ENCODE assay signal across 8 cellular contexts in the genomic region with DNA sequence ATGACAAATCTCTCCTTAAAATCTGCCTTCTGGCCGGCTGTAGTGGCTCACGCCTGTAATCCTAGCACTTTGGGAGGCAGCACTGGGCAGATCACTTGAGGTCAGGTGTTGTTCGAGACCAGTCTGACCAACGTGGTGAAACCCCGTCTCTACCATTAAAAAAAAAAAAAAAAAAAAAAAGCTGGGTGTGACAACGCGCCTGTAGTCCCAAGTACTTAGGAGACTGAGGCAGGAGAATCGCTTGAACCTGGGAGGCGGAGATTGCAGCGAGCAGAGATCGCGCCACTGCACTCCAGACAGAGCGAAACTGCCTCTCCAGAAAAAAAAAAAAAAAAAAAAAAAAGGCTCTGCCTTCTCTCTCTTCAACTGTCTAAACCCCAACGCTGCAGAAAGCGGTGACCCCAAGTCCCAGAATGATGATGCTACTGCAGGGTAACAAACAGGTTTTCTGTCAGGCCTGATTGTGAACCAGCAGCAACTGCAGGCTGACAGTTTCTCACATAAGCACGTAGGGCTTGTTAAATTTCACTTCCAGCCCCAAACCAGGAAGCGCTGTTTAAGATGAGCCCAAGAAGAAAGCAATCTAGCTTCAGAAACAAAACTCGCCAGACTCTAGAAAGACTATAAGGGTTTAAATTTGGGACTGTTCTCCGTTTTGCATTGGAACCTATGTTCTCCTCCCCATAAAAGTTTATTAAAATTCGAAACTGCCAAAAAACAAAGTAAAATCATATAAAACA. TPM values are rescaled to one million over a fixed set of nuclear protein-coding genes. Genes with fewer than 3 reads are reported as not detected.
DNase-seq lines count a peak whose midpoint lies in the region; ATAC-seq and TF ChIP-seq lines count a peak whose summit lies in the region.

No MANE protein-coding gene starts in this region.

- TF ChIP-seq POLR2A in esophagus squamous epithelium (IDR thresholded peaks at IDR 0.05): no peak

- H3K27ac Mint-ChIP-seq in CD4-positive, alpha-beta memory T cell: peak overlapping the region; percentile 94 to 99 (median 98)
- peak overlapping the region; percentile 94 to 98 (median 96) for H3K27ac Mint-ChIP-seq in naive thymus-derived CD8-positive, alpha-beta T cell

- H3K36me3 Mint-ChIP-seq in CD4-positive, alpha-beta memory T cell: peaks cover 0 to 18% of the 10 kb centered on the region in 2 donors
- no peaks in the 10 kb centered on the region for H3K36me3 Mint-ChIP-seq in naive thymus-derived CD8-positive, alpha-beta T cell

- H3K9me2 ChIP-seq in Loucy (replicated peaks; ENCODE audit: low read depth, low read length): no peaks in the 10 kb centered on the region

- H3K9me3 Mint-ChIP-seq in CD4-positive, alpha-beta memory T cell: peaks cover 0 to 4% (median 0%) of the 10 kb centered on the region in 8 donors
- no peaks in the 10 kb centered on the region for H3K9me3 Mint-ChIP-seq in naive thymus-derived CD8-positive, alpha-beta T cell

- no peaks in the 10 kb centered on the region for H3K27me3 ChIP-seq in CD4-positive, alpha-beta memory T cell (ENCODE audit: insufficient read depth, low read length)
- H3K27me3 ChIP-seq in Loucy (ENCODE audit: insufficient read depth, low read length, poor library complexity, severe bottlenecking): no peaks in the 10 kb centered on the region
- no peaks in the 10 kb centered on the region for H3K27me3 ChIP-seq in esophagus squamous epithelium
- H3K27me3 ChIP-seq in upper lobe of right lung: no peaks in the 10 kb centered on the region

- DNase-seq in CD4-positive, alpha-beta memory T cell: peak; percentile 56 to 72 (median 63)
- peak; percentile 19 for DNase-seq in activated CD8-positive, alpha-beta memory T cell treated with anti-CD3 and anti-CD28 coated beads, Interleukin-2, amount 50 U/mL, for 4 hours
- no peak for DNase-seq in esophagus squamous epithelium (lab: John Stamatoyannopoulos, UW)
- DNase-seq in naive thymus-derived CD8-positive, alpha-beta T cell: peak; percentile 6 to 64 (median 50)
- no peak for DNase-seq in upper lobe of right lung
- DNase-seq in NCI-H345 treated with DMSO at 0.1 percent for 48 hours (lab: John Stamatoyannopoulos, UW; ENCODE audit: unreplicated experiment): no peak

- H3K9ac ChIP-seq in Loucy (ENCODE audit: low read depth, low read length, poor library complexity, severe bottlenecking): peak overlapping the region; percentile 73

- TF ChIP-seq CTCF in Loucy (conservative IDR thresholded peaks at IDR 0.05; ENCODE audit: low read length) (no peak), esophagus squamous epithelium (IDR thresholded peaks at IDR 0.05) (no peak), upper lobe of right lung (IDR thresholded peaks at IDR 0.05) (no peak)

- peaks cover 23% of the 10 kb centered on the region for H3K79me2 ChIP-seq in Loucy (ENCODE audit: insufficient read depth, low read length)

- ATAC-seq in GM21515 (IDR thresholded peaks at IDR 0.05; ENCODE audit: unreplicated experiment) (peak; percentile 29), upper lobe of right lung (no peak)
- ATAC-seq in naive thymus-derived CD8-positive, alpha-beta T cell: peak; percentile 19 to 22

- intact Hi-C loops in CD4-positive, alpha-beta memory T cell (cut with micrococcal nuclease): loop anchor here (1.0 to 10.0 kb wide), 5 partner anchors 47 to 1106 kb away; a partner anchor contains a TSS
- intact Hi-C loops in esophagus squamous epithelium (cut with DNase I): no loop called here
- intact Hi-C loops in upper lobe of right lung (cut with DNase I): no loop called here

- CTCF ChIA-PET in CD4-positive, alpha-beta memory T cell (lab: Charles Lee; ENCODE audit: partially characterized antibody): interaction anchor here (0.5 to 2.6 kb wide), 7 partner anchors 9 to 92 kb away, joined by 3 to 9 read pairs (median 3); no protein-coding TSS in a partner anchor

- H3K4me1 ChIP-seq in CD4-positive, alpha-beta memory T cell (ENCODE audit: insufficient read depth, low read length): peaks cover 54% of the 10 kb centered on the region
- H3K4me1 ChIP-seq in Loucy (ENCODE audit: insufficient read depth, low read length, poor library complexity, severe bottlenecking) (peaks cover 49% of the 10 kb centered on the region), esophagus squamous epithelium (peaks cover 14 to 73% (median 22%) of the 10 kb centered on the region in 3 donors), upper lobe of right lung (peaks cover 25% of the 10 kb centered on the region)

- peak overlapping the region; percentile 88 to 89 for H3K4me3 ChIP-seq in CD4-positive, alpha-beta memory T cell (ENCODE audit: low read length in 2 of 2)
- peak overlapping the region; percentile 78 for H3K4me3 ChIP-seq in Loucy (ENCODE audit: low read length, poor library complexity, severe bottlenecking)
- peak overlapping the region; percentile 74 to 97 (median 84) for H3K4me3 ChIP-seq in esophagus squamous epithelium
- H3K4me3 ChIP-seq in upper lobe of right lung: peak overlapping the region; percentile 87

- POLR2A ChIA-PET in CD4-positive, alpha-beta memory T cell (lab: Charles Lee; ENCODE audit: partially characterized antibody): interaction anchor here (0.6 to 3.9 kb wide), 25 partner anchors 9 to 1107 kb away, joined by 3 to 50 read pairs (median 7); a partner anchor contains a TSS
- POLR2A ChIA-PET in naive thymus-derived CD8-positive, alpha-beta T cell (lab: Charles Lee): interaction anchor here (0.5 to 3.0 kb wide), 13 partner anchors 40 to 1570 kb away, joined by 3 to 21 read pairs (median 5); a partner anchor contains a TSS

- H2AFZ ChIP-seq in Loucy (ENCODE audit: low read length): peak overlapping the region; percentile 96

- H3K27me3 Mint-ChIP-seq in CD4-positive, alpha-beta memory T cell: no peaks in the 10 kb centered on the region
- peaks cover 0 to 1% (median 0%) of the 10 kb centered on the region in 5 donors for H3K27me3 Mint-ChIP-seq in naive thymus-derived CD8-positive, alpha-beta T cell

- no peaks in the 10 kb centered on the region for H3K36me3 ChIP-seq in CD4-positive, alpha-beta memory T cell (ENCODE audit: insufficient read depth, low read length)
- H3K36me3 ChIP-seq in Loucy (ENCODE audit: insufficient read depth, low read length) (no peaks in the 10 kb centered on the region), esophagus squamous epithelium (peaks cover 0 to 4% (median 0%) of the 10 kb centered on the region in 3 donors), upper lobe of right lung (no peaks in the 10 kb centered on the region)

- H3K27ac ChIP-seq in CD4-positive, alpha-beta memory T cell (ENCODE audit: low read depth, low read length): peak overlapping the region; percentile 93
- H3K27ac ChIP-seq in esophagus squamous epithelium: peak overlapping the region; percentile 97 to 100 (median 100)
- peak overlapping the region; percentile 98 for H3K27ac ChIP-seq in upper lobe of right lung

- no peaks in the 10 kb centered on the region for H3K9me3 ChIP-seq in CD4-positive, alpha-beta memory T cell (ENCODE audit: control insufficient read depth in 1 of 2, low read length in 2 of 2)
- H3K9me3 ChIP-seq in Loucy (ENCODE audit: insufficient read depth, low read depth, low read length) (no peaks in the 10 kb centered on the region), esophagus squamous epithelium (no peaks in the 10 kb centered on the region), upper lobe of right lung (no peaks in the 10 kb centered on the region)

- 1 to 12% methylated on average over 19 to 20 of the region's 20 CpGs for WGBS in esophagus squamous epithelium, 2 donors

- H3K4me2 ChIP-seq in Loucy (ENCODE audit: low read depth, low read length, poor library complexity, severe bottlenecking): peak overlapping the region; percentile 77

- H3K4me3 Mint-ChIP-seq in CD4-positive, alpha-beta memory T cell: peak overlapping the region; percentile 91 to 98 (median 95)
- peak overlapping the region; percentile 91 to 99 (median 96) for H3K4me3 Mint-ChIP-seq in naive thymus-derived CD8-positive, alpha-beta T cell

- H3F3A ChIP-seq in Loucy (ENCODE audit: low read depth): peaks cover 16% of the 10 kb centered on the region; the same call in 1 of the 2 replicates

- H3K4me1 Mint-ChIP-seq in CD4-positive, alpha-beta memory T cell: peaks cover 38 to 67% (median 53%) of the 10 kb centered on the region in 4 donors
- H3K4me1 Mint-ChIP-seq in naive thymus-derived CD8-positive, alpha-beta T cell: peaks cover 19 to 66% (median 36%) of the 10 kb centered on the region in 4 donors

- peaks cover 20% of the 10 kb centered on the region for H4K20me1 ChIP-seq in Loucy (ENCODE audit: insufficient read depth, low read length, poor library complexity, severe bottlenecking)

RNA-seq across cellular contexts. Expression of a gene that starts 0.9 kb away (rescaled TPM):
- 100 to 1,000 TPM; 196 to 207 TPM for total RNA-seq in CD4-positive, alpha-beta memory T cell
- polyA plus RNA-seq in CD4-positive, alpha-beta memory T cell: 10 to 100 TPM; 24.0 to 98.8 TPM
- total RNA-seq in esophagus squamous epithelium (100 to 1,000 TPM; 324 to 489 (median 375) TPM), upper lobe of right lung (260 TPM)
- total RNA-seq in naive thymus-derived CD8-positive, alpha-beta T cell: 100 to 1,000 TPM; 114 to 115 TPM
- polyA plus RNA-seq in naive thymus-derived CD8-positive, alpha-beta T cell: 10 to 100 TPM; 29.9 to 42.2 (median 32.9) TPM

Comparison
In these comparisons a context has a peak if more than half of its experiments do, and no peak if none do; other contexts are left out.
1. DNase-seq: peak in CD4-positive, alpha-beta memory T cell (5 of 5), activated CD8-positive, alpha-beta memory T cell treated with anti-CD3 and anti-CD28 coated beads, Interleukin-2, amount 50 U/mL, for 4 hours (single experiment) and naive thymus-derived CD8-positive, alpha-beta T cell (10 of 10); none in esophagus squamous epithelium (single experiment), upper lobe of right lung (single experiment) and NCI-H345 treated with DMSO at 0.1 percent for 48 hours (single experiment).
2. Peak in every context shown above with its lines, with median percentiles within 50 percentile points of each other: H3K27ac ChIP-seq and H3K4me3 ChIP-seq.